ENCODE assay signal across 31 cellular contexts in genomic region chr7:17870406-17870805, GRCh38.
"Had no signal": no experiment of that assay in that cellular context is flagged by ENCODE, and none has a peak within 500 bp of the region (broad histone marks: within the 10 kb centered on the region; RNA-seq: fewer than 3 reads in every experiment).

No MANE protein-coding gene starts in this region.

- DNase-seq: activated B cell treated with CpG ODN at 0.5 μM for 24 hours; activated CD4-positive, alpha-beta memory T cell treated with anti-CD3 and anti-CD28 coated beads, Interleukin-2, amount 10 ng/mL, durations not matched to agents 7 days and 5 days; activated CD4-positive, alpha-beta T cell treated with anti-CD3 and anti-CD28 coated beads for 4 hours; activated CD4-positive, alpha-beta T cell treated with anti-CD3 and anti-CD28 coated beads, Interleukin-2, amount 10 ng/mL, durations not matched to agents 24 days and 14 days; activated CD4-positive, alpha-beta T cell treated with anti-CD3 and anti-CD28 coated beads, Interleukin-2, amount 50 U/mL, for 48 hours; activated CD4-positive, CD25-positive, alpha-beta regulatory T cell treated with anti-CD3 and anti-CD28 coated beads, Interleukin-2, amount 50 U/mL, for 72 hours; activated CD8-positive, alpha-beta memory T cell treated with anti-CD3 and anti-CD28 coated beads for 24 hours; activated CD8-positive, alpha-beta memory T cell treated with anti-CD3 and anti-CD28 coated beads, Interleukin-2, amount 10 ng/mL, durations not matched to agents 7 days and 5 days; activated CD8-positive, alpha-beta memory T cell treated with anti-CD3 and anti-CD28 coated beads, Interleukin-2, amount 50 U/mL, for 48 hours; activated CD8-positive, alpha-beta T cell treated with anti-CD3 and anti-CD28 coated beads, Interleukin-2, amount 10 ng/mL, durations not matched to agents 7 days and 5 days; activated effector memory CD4-positive, alpha-beta T cell treated with Interleukin-2 at 50 U/mL for 16 hours; activated gamma-delta T cell; activated naive CD4-positive, alpha-beta T cell treated with anti-CD3 and anti-CD28 coated beads, Interleukin-2, amount 10 ng/mL, durations not matched to agents 7 days and 5 days; activated naive CD4-positive, alpha-beta T cell treated with Interleukin-2 at 50 U/mL for 16 hours; activated naive CD8-positive, alpha-beta T cell treated with anti-CD3 and anti-CD28 coated beads for 36 hours; activated T-cell treated with anti-CD3 and anti-CD28 coated beads, Interleukin-2, amount 50 U/mL, for 24 hours; activated T-cell treated with anti-CD3 and anti-CD28 coated beads, Interleukin-2, amount 50 U/mL, for 48 hours; adrenal gland; amniotic stem cell; aorta; body of pancreas; brain microvascular endothelial cell; central memory CD4-positive, alpha-beta T cell; T-helper 2 cell; T-helper 9 cell had no signal

- H3K4me1 ChIP-seq: adrenal gland, body of pancreas, breast epithelium had no signal

- H3K9me3 ChIP-seq: body of pancreas had no signal

- H3K27ac ChIP-seq: adrenal gland, body of pancreas, brain microvascular endothelial cell, breast epithelium, VCaP had no signal

- H3K4me1 Mint-ChIP-seq: activated B cell treated with CpG ODN at 0.5 μM for 24 hours had no signal

- ATAC-seq: activated CD8-positive, alpha-beta memory T cell treated with anti-CD3 and anti-CD28 coated beads, Interleukin-2, amount 10 ng/mL, durations not matched to agents 7 days and 5 days; activated CD8-positive, alpha-beta T cell treated with anti-CD3 and anti-CD28 coated beads, Interleukin-2, amount 10 ng/mL, durations not matched to agents 7 days and 5 days; body of pancreas had no signal

- H3K27me3 Mint-ChIP-seq: activated B cell treated with CpG ODN at 0.5 μM for 24 hours; activated CD4-positive, alpha-beta memory T cell treated with anti-CD3 and anti-CD28 coated beads, Interleukin-2, amount 10 ng/mL, durations not matched to agents 7 days and 5 days; activated CD4-positive, alpha-beta T cell treated with anti-CD3 and anti-CD28 coated beads, Interleukin-2, amount 10 ng/mL, durations not matched to agents 24 days and 14 days; activated CD8-positive, alpha-beta memory T cell treated with anti-CD3 and anti-CD28 coated beads, Interleukin-2, amount 10 ng/mL, durations not matched to agents 7 days and 5 days; activated naive CD4-positive, alpha-beta T cell treated with anti-CD3 and anti-CD28 coated beads, Interleukin-2, amount 10 ng/mL, durations not matched to agents 7 days and 5 days; activated naive CD4-positive, alpha-beta T cell treated with anti-CD3 and anti-CD28 coated beads, Interleukin-2, amount 50 U/mL, for 24 hours; activated naive CD8-positive, alpha-beta T cell treated with anti-CD3 and anti-CD28 coated beads for 36 hours; activated T-cell treated with anti-CD3 and anti-CD28 coated beads, Interleukin-2, amount 50 U/mL, for 24 hours had no signal

- H3K4me3 Mint-ChIP-seq: activated B cell treated with CpG ODN at 0.5 μM for 24 hours; activated CD4-positive, alpha-beta memory T cell treated with anti-CD3 and anti-CD28 coated beads, Interleukin-2, amount 10 ng/mL, durations not matched to agents 7 days and 5 days; activated CD4-positive, alpha-beta T cell treated with anti-CD3 and anti-CD28 coated beads, Interleukin-2, amount 10 ng/mL, durations not matched to agents 24 days and 14 days; activated CD8-positive, alpha-beta memory T cell treated with anti-CD3 and anti-CD28 coated beads, Interleukin-2, amount 10 ng/mL, durations not matched to agents 7 days and 5 days; activated CD8-positive, alpha-beta T cell treated with anti-CD3 and anti-CD28 coated beads, Interleukin-2, amount 10 ng/mL, durations not matched to agents 7 days and 5 days; activated naive CD4-positive, alpha-beta T cell treated with anti-CD3 and anti-CD28 coated beads, Interleukin-2, amount 10 ng/mL, durations not matched to agents 7 days and 5 days; activated naive CD4-positive, alpha-beta T cell treated with anti-CD3 and anti-CD28 coated beads, Interleukin-2, amount 50 U/mL, for 24 hours; activated naive CD8-positive, alpha-beta T cell treated with anti-CD3 and anti-CD28 coated beads for 36 hours; activated T-cell treated with anti-CD3 and anti-CD28 coated beads, Interleukin-2, amount 50 U/mL, for 24 hours; T-helper 1 cell treated with Interleukin-12 subunit alpha and Interleukin-12 subunit beta and Interleukin-4 antibody, amounts not matched to agents 30 μg/mL and 1 μg/mL, for 36 hours; T-helper 2 cell treated with Interferon-gamma antibody and Interleukin-4, amounts not matched to agents 5 μg/mL and 100 μg/mL, for 36 hours had no signal

- H3K4me3 ChIP-seq: adrenal gland, body of pancreas, breast epithelium had no signal

- H3K27ac Mint-ChIP-seq: activated B cell treated with CpG ODN at 0.5 μM for 24 hours; activated CD4-positive, alpha-beta memory T cell treated with anti-CD3 and anti-CD28 coated beads, Interleukin-2, amount 10 ng/mL, durations not matched to agents 7 days and 5 days; activated CD4-positive, alpha-beta T cell treated with anti-CD3 and anti-CD28 coated beads, Interleukin-2, amount 10 ng/mL, durations not matched to agents 24 days and 14 days; activated CD8-positive, alpha-beta memory T cell treated with anti-CD3 and anti-CD28 coated beads, Interleukin-2, amount 10 ng/mL, durations not matched to agents 7 days and 5 days; activated CD8-positive, alpha-beta T cell treated with anti-CD3 and anti-CD28 coated beads, Interleukin-2, amount 10 ng/mL, durations not matched to agents 7 days and 5 days; activated naive CD4-positive, alpha-beta T cell treated with anti-CD3 and anti-CD28 coated beads, Interleukin-2, amount 10 ng/mL, durations not matched to agents 7 days and 5 days; activated naive CD4-positive, alpha-beta T cell treated with anti-CD3 and anti-CD28 coated beads, Interleukin-2, amount 50 U/mL, for 24 hours; activated naive CD8-positive, alpha-beta T cell treated with anti-CD3 and anti-CD28 coated beads for 36 hours; activated T-cell treated with anti-CD3 and anti-CD28 coated beads, Interleukin-2, amount 50 U/mL, for 24 hours; activated T-helper 2 cell treated with anti-CD3 and anti-CD28 coated beads, Interferon-gamma antibody, Interleukin-2, Interleukin-4, amounts not matched to agents 10 μg/mL and 5 μg/mL and 100 μg/mL, durations not matched to agents 14 hours and 24 hours and 36 hours; T-helper 1 cell treated with Interleukin-12 subunit alpha and Interleukin-12 subunit beta and Interleukin-4 antibody, amounts not matched to agents 30 μg/mL and 1 μg/mL, for 36 hours; T-helper 2 cell treated with Interferon-gamma antibody and Interleukin-4, amounts not matched to agents 5 μg/mL and 100 μg/mL, for 36 hours had no signal

- H3K27me3 ChIP-seq: adrenal gland, body of pancreas, brain microvascular endothelial cell, breast epithelium had no signal

- H3K36me3 ChIP-seq: brain microvascular endothelial cell, breast epithelium had no signal
